ENCODE assay signal across 24 cellular contexts in genomic region chr20:52411611-52412010, GRCh38.
"Had no signal": no experiment of that assay in that cellular context is flagged by ENCODE, and none has a peak within 500 bp of the region (broad histone marks: within the 10 kb centered on the region; RNA-seq: fewer than 3 reads in every experiment).

No MANE protein-coding gene starts in this region.

- DNase-seq: activated CD4-positive, alpha-beta T cell treated with anti-CD3 and anti-CD28 coated beads for 1 hour; activated CD8-positive, alpha-beta memory T cell treated with anti-CD3 and anti-CD28 coated beads, Interleukin-2, amount 10 ng/mL, durations not matched to agents 7 days and 5 days; activated effector memory CD4-positive, alpha-beta T cell treated with anti-CD3 and anti-CD28 coated beads, Interleukin-2, amount 50 U/mL, for 16 hours; activated T-cell treated with anti-CD3 and anti-CD28 coated beads for 4 hours; amniotic stem cell; colonic mucosa; dorsolateral prefrontal cortex; endodermal cell; esophagus squamous epithelium; head of caudate nucleus; hypothalamus; left ventricle myocardium superior; occipital lobe; posterior cingulate gyrus; right lobe of liver; small intestine; T-helper 9 cell; transverse colon had no signal

- H3K4me3 Mint-ChIP-seq: endodermal cell; memory B cell; neural crest cell; stimulated activated memory B cell treated with anti-CD40 and anti-IgM and Interleukin-4, amounts not matched to agents 10 μg/mL and 1 μg/mL and 100 μg/mL, for 72 hours had no signal

- H3K27ac ChIP-seq: colonic mucosa, dorsolateral prefrontal cortex, gastroesophageal sphincter, right lobe of liver had no signal

- H3K4me1 Mint-ChIP-seq: endodermal cell had no signal

- H3K36me3 Mint-ChIP-seq: memory B cell; stimulated activated memory B cell treated with anti-CD40 and anti-IgM and Interleukin-4, amounts not matched to agents 10 μg/mL and 1 μg/mL and 100 μg/mL, for 72 hours had no signal

- H3K27me3 ChIP-seq: breast epithelium, colonic mucosa, gastroesophageal sphincter, right lobe of liver, transverse colon had no signal

- H3K4me1 ChIP-seq: breast epithelium, colonic mucosa, right lobe of liver, transverse colon had no signal

- ATAC-seq: activated CD8-positive, alpha-beta memory T cell treated with anti-CD3 and anti-CD28 coated beads, Interleukin-2, amount 10 ng/mL, durations not matched to agents 7 days and 5 days; gastroesophageal sphincter; left ventricle myocardium superior; right lobe of liver; stimulated activated memory B cell treated with anti-CD40 and anti-IgM and Interleukin-4, amounts not matched to agents 10 μg/mL and 1 μg/mL and 100 μg/mL, for 72 hours had no signal

- H3K9me3 ChIP-seq: colonic mucosa, esophagus squamous epithelium, right lobe of liver, transverse colon had no signal

- H3K27me3 Mint-ChIP-seq: activated CD8-positive, alpha-beta memory T cell treated with anti-CD3 and anti-CD28 coated beads, Interleukin-2, amount 10 ng/mL, durations not matched to agents 7 days and 5 days had no signal

- H3K27ac Mint-ChIP-seq: endodermal cell; memory B cell; stimulated activated memory B cell treated with anti-CD40 and anti-IgM and Interleukin-4, amounts not matched to agents 10 μg/mL and 1 μg/mL and 100 μg/mL, for 72 hours had no signal

- FAIRE-seq: islet of Langerhans, small intestine had no signal

- H3K36me3 ChIP-seq: breast epithelium, colonic mucosa, esophagus squamous epithelium, gastroesophageal sphincter, right lobe of liver, transverse colon had no signal

- H3K9me3 Mint-ChIP-seq: neural crest cell had no signal

- H3K4me3 ChIP-seq: breast epithelium, colonic mucosa, dorsolateral prefrontal cortex, esophagus squamous epithelium, gastroesophageal sphincter, right lobe of liver, transverse colon had no signal
